8 cellular contexts compared by ENCODE assay signal in the genomic region with DNA sequence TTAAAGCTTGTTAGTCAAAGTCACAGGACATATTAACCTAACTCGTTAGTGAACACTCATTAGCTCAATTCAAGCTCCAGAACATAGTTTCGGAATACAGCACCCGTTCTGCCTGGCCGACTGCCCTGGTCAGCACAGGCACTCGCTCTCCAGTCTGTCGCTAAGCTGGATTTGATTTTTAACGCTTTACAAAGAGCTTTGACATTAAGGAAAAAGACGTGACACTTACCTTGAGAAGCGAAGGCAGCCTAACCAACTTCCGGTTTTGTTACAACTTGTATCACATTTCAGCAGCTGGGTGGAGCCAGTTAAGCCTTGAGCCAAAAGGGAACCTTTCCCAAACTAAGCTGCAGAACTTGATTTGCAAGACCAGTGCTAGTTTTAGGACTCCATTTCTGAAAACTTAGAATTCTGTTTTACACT. TPM values are rescaled to one million over a fixed set of nuclear protein-coding genes. Genes with fewer than 3 reads are reported as not detected.
DNase-seq lines count a peak whose midpoint lies in the region; ATAC-seq and TF ChIP-seq lines count a peak whose summit lies in the region.

A gene with protein sequence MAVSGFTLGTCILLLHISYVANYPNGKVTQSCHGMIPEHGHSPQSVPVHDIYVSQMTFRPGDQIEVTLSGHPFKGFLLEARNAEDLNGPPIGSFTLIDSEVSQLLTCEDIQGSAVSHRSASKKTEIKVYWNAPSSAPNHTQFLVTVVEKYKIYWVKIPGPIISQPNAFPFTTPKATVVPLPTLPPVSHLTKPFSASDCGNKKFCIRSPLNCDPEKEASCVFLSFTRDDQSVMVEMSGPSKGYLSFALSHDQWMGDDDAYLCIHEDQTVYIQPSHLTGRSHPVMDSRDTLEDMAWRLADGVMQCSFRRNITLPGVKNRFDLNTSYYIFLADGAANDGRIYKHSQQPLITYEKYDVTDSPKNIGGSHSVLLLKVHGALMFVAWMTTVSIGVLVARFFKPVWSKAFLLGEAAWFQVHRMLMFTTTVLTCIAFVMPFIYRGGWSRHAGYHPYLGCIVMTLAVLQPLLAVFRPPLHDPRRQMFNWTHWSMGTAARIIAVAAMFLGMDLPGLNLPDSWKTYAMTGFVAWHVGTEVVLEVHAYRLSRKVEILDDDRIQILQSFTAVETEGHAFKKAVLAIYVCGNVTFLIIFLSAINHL (minus strand): TSS at position 258 of the 423 bp plus-strand sequence. CDS start 17,867 bp downstream, outside the sequence.

- intact Hi-C loops in activated CD4-positive, alpha-beta T cell treated with anti-CD3 and anti-CD28 coated beads, Interleukin-2, amount 10 ng/mL, durations not matched to agents 24 days and 14 days (cut with micrococcal nuclease), result no loop called here
- intact Hi-C loops in mucosa of descending colon (cut with DNase I, micrococcal nuclease), result no loop called here

- H3K9me3 ChIP-seq in mucosa of descending colon, result no peaks in the 10 kb centered on the region

- in situ Hi-C loops in Caki2 (cut with HindIII; ENCODE audit: low pct_unique_long_range_greater_than_20kb, low sequenced_read_pairs), result no loop called here

- H3K36me3 ChIP-seq in mucosa of descending colon (ENCODE audit: low read depth), result no peaks in the 10 kb centered on the region

- peak within 1 kb of the TSS; percentile 87 for H3K4me3 Mint-ChIP-seq in activated CD4-positive, alpha-beta T cell treated with anti-CD3 and anti-CD28 coated beads, Interleukin-2, amount 10 ng/mL, durations not matched to agents 24 days and 14 days
- H3K4me3 Mint-ChIP-seq in type B pancreatic cell, result peak within 1 kb of the TSS; percentile 93

- H3K9me3 Mint-ChIP-seq in activated CD4-positive, alpha-beta T cell treated with anti-CD3 and anti-CD28 coated beads, Interleukin-2, amount 10 ng/mL, durations not matched to agents 24 days and 14 days, result no peaks in the 10 kb centered on the region
- H3K9me3 Mint-ChIP-seq in type B pancreatic cell, result no peaks in the 10 kb centered on the region

- peaks cover 6% of the 10 kb centered on the region for H3K4me1 Mint-ChIP-seq in activated CD4-positive, alpha-beta T cell treated with anti-CD3 and anti-CD28 coated beads, Interleukin-2, amount 10 ng/mL, durations not matched to agents 24 days and 14 days
- H3K4me1 Mint-ChIP-seq in type B pancreatic cell (ENCODE audit: unreplicated experiment), result peaks cover 12% of the 10 kb centered on the region

- no peaks in the 10 kb centered on the region for H3K4me1 ChIP-seq in mucosa of descending colon (ENCODE audit: low read depth)

- ATAC-seq in HG03175 (IDR thresholded peaks at IDR 0.05; ENCODE audit: unreplicated experiment) (peak; percentile 96), mucosa of descending colon (peak; percentile 97)

- peak within 1 kb of the TSS; percentile 25 for H3K4me3 ChIP-seq in mucosa of descending colon

- H3K27me3 Mint-ChIP-seq in activated CD4-positive, alpha-beta T cell treated with anti-CD3 and anti-CD28 coated beads, Interleukin-2, amount 10 ng/mL, durations not matched to agents 24 days and 14 days, result peaks cover 48% of the 10 kb centered on the region
- no peaks in the 10 kb centered on the region for H3K27me3 Mint-ChIP-seq in type B pancreatic cell

- peak; percentile 53 for DNase-seq in Caki2 (ENCODE audit: low read depth)
- peak; percentile 62 for DNase-seq in NCI-H345 (lab: John Stamatoyannopoulos, UW)
- DNase-seq in activated CD4-positive, alpha-beta T cell treated with anti-CD3 and anti-CD28 coated beads, Interleukin-2, amount 10 ng/mL, durations not matched to agents 24 days and 14 days, result peak; percentile 82
- DNase-seq in erythroblast (lab: John Stamatoyannopoulos, UW), result peak; percentile 88 to 92
- peak; percentile 51 to 84 (median 61) for DNase-seq in mucosa of descending colon
- no peak for DNase-seq in type B pancreatic cell (ENCODE audit: extremely low spot score, unreplicated experiment)

- H3K36me3 Mint-ChIP-seq in activated CD4-positive, alpha-beta T cell treated with anti-CD3 and anti-CD28 coated beads, Interleukin-2, amount 10 ng/mL, durations not matched to agents 24 days and 14 days (ENCODE audit: low read depth), result no peaks in the 10 kb centered on the region
- H3K36me3 Mint-ChIP-seq in type B pancreatic cell, result no peaks in the 10 kb centered on the region

- peak within 1 kb of the TSS; percentile 55 for H3K27ac Mint-ChIP-seq in activated CD4-positive, alpha-beta T cell treated with anti-CD3 and anti-CD28 coated beads, Interleukin-2, amount 10 ng/mL, durations not matched to agents 24 days and 14 days
- H3K27ac Mint-ChIP-seq in type B pancreatic cell, result peak within 1 kb of the TSS; percentile 96

- TF ChIP-seq CTCF in mucosa of descending colon (IDR thresholded peaks at IDR 0.05) (no peak), type B pancreatic cell (conservative IDR thresholded peaks at IDR 0.05) (no peak)

- TF ChIP-seq POLR2A in GM19193 (IDR thresholded peaks at IDR 0.05; ENCODE audit: extremely low read depth, insufficient read depth, insufficient read length), result peak; percentile 63
- TF ChIP-seq POLR2A in erythroblast (IDR thresholded peaks at IDR 0.05; ENCODE audit: low read length), result peak; percentile 87

RNA-seq across cellular contexts. Expression of the gene that starts here (rescaled TPM):
- total RNA-seq in Caki2 (2014; rRNA removed; shearing (Covaris generic); ENCODE audit: low replicate concordance), result 7.2 and 7.9 TPM in 2 replicates
- 0.24 and 0.28 TPM in 2 replicates for total RNA-seq in activated CD4-positive, alpha-beta T cell treated with anti-CD3 and anti-CD28 coated beads, Interleukin-2, amount 10 ng/mL, durations not matched to agents 24 days and 14 days
- total RNA-seq in mucosa of descending colon, result 10 to 100 TPM in 2 of 3 donors, 1 to 10 TPM in 1; 8.4 to 38.0 (median 17.6) TPM
- 6.4 and 10.8 TPM in 2 replicates for total RNA-seq in type B pancreatic cell (ENCODE audit: low replicate concordance)

Comparison
In these comparisons a context has a peak if more than half of its experiments do, and no peak if none do; other contexts are left out.
1. Peak in DNase-seq in activated CD4-positive, alpha-beta T cell treated with anti-CD3 and anti-CD28 coated beads, Interleukin-2, amount 10 ng/mL, durations not matched to agents 24 days and 14 days; RNA of the gene not detected or under 1 TPM.